Comparison of ENCODE assay signal across 8 cellular contexts in the genomic region with DNA sequence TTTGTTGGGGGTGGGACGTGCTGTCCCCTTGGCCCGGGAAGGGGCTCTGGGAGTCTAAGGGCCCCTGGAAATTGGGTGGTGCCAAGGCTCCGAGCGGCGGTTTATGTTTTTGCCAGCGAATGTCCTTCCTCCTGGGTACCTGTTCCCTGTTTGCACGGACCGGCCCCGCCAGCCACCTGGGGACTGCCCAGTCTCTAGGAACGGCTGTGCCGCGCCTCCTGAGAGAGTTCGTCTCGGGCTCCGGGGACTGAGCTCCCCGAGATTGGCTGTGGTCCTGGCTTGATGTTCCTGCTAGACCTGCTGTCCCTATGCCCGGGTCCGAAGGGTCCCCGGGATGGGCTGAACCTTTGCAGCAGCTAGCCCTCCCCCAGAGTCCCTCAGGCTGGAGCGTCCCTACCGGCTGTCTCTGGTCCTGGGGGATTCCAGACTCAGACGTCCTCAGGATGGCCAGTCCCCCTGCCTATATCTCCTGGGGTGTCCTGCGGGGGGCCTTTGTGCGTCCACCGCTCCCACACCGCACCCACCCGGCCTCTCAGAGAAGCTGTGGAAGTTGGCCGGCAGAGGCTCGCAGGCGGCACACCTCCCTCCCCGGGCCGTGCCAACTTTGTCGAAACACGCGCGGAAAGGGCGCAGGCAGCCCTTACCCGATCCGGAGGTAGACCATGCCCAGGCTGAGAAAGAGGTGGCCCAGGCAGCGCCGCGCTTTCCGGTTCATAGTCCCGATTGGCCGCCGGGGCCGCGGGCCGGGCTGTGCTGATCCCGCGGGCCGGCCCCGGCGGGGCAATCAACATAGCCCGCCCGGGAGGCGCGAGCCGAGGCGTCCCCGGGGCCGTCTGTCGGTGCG. TPM values are rescaled to one million over a fixed set of nuclear protein-coding genes. Genes with fewer than 3 reads are reported as not detected.
DNase-seq lines count a peak whose midpoint lies in the region; ATAC-seq and TF ChIP-seq lines count a peak whose summit lies in the region.

No MANE protein-coding gene starts in this region.

- WGBS in esophagus squamous epithelium, 2 donors = 0% methylated on average over 12 of the region's 64 CpGs; no CpG with 5 or more reads in 1 of the 2 donors

- no peak for TF ChIP-seq POLR2A in esophagus squamous epithelium (IDR thresholded peaks at IDR 0.05)

- no peak overlapping the region for H3K27ac ChIP-seq in esophagus squamous epithelium

- peak overlapping the region; percentile 42 for H3K4me3 Mint-ChIP-seq in activated CD4-positive, alpha-beta T cell treated with anti-CD3 and anti-CD28 coated beads, Interleukin-2, amount 10 ng/mL, durations not matched to agents 24 days and 14 days
- peak overlapping the region; percentile 40 for H3K4me3 Mint-ChIP-seq in progenitor cell of endocrine pancreas (ENCODE audit: low read depth)

- H3K4me3 ChIP-seq in esophagus squamous epithelium = peak overlapping the region; percentile 17 to 61 (median 40)

- H3K4me1 Mint-ChIP-seq in activated CD4-positive, alpha-beta T cell treated with anti-CD3 and anti-CD28 coated beads, Interleukin-2, amount 10 ng/mL, durations not matched to agents 24 days and 14 days = peaks cover 3% of the 10 kb centered on the region
- H3K4me1 Mint-ChIP-seq in progenitor cell of endocrine pancreas (ENCODE audit: low read depth) = peaks cover 5% of the 10 kb centered on the region

- H3K27me3 ChIP-seq in esophagus squamous epithelium = peaks cover 11 to 95% (median 15%) of the 10 kb centered on the region in 4 donors

- H3K36me3 ChIP-seq in ES-I3 (ENCODE audit: insufficient read depth, low read length) (no peaks in the 10 kb centered on the region), esophagus squamous epithelium (no peaks in the 10 kb centered on the region)

- no peaks in the 10 kb centered on the region for H3K36me3 Mint-ChIP-seq in activated CD4-positive, alpha-beta T cell treated with anti-CD3 and anti-CD28 coated beads, Interleukin-2, amount 10 ng/mL, durations not matched to agents 24 days and 14 days (ENCODE audit: low read depth)
- no peaks in the 10 kb centered on the region for H3K36me3 Mint-ChIP-seq in progenitor cell of endocrine pancreas (ENCODE audit: insufficient read depth)

- ATAC-seq in HG03097 (IDR thresholded peaks at IDR 0.05; ENCODE audit: low FRiP score, unreplicated experiment) (no peak), GM21737 (IDR thresholded peaks at IDR 0.05; ENCODE audit: unreplicated experiment) (no peak)

- H3K27ac Mint-ChIP-seq in activated CD4-positive, alpha-beta T cell treated with anti-CD3 and anti-CD28 coated beads, Interleukin-2, amount 10 ng/mL, durations not matched to agents 24 days and 14 days = no peak overlapping the region
- H3K27ac Mint-ChIP-seq in progenitor cell of endocrine pancreas = no peak overlapping the region

- no peaks in the 10 kb centered on the region for H3K4me1 ChIP-seq in ES-I3 (ENCODE audit: insufficient read depth, low read length)
- H3K4me1 ChIP-seq in esophagus squamous epithelium = peaks cover 20 to 33% (median 29%) of the 10 kb centered on the region in 3 donors

- H3K27me3 Mint-ChIP-seq in activated CD4-positive, alpha-beta T cell treated with anti-CD3 and anti-CD28 coated beads, Interleukin-2, amount 10 ng/mL, durations not matched to agents 24 days and 14 days = peaks cover 71% of the 10 kb centered on the region
- H3K27me3 Mint-ChIP-seq in progenitor cell of endocrine pancreas = peaks cover 88% of the 10 kb centered on the region

- no peak for DNase-seq in activated CD4-positive, alpha-beta T cell treated with anti-CD3 and anti-CD28 coated beads, Interleukin-2, amount 10 ng/mL, durations not matched to agents 24 days and 14 days
- no peak for DNase-seq in esophagus squamous epithelium (lab: John Stamatoyannopoulos, UW)
- no peak for DNase-seq in progenitor cell of endocrine pancreas (ENCODE audit: low spot score, unreplicated experiment)
- DNase-seq in DMS53 treated with DMSO at 0.1 percent for 48 hours (lab: John Stamatoyannopoulos, UW; ENCODE audit: unreplicated experiment) = no peak
- no peak for DNase-seq in KG1 (lab: John Stamatoyannopoulos, UW)

- peak overlapping the region; percentile 68 for H3K9ac ChIP-seq in ES-I3 (ENCODE audit: low read depth, low read length)

- H3K9me3 Mint-ChIP-seq in activated CD4-positive, alpha-beta T cell treated with anti-CD3 and anti-CD28 coated beads, Interleukin-2, amount 10 ng/mL, durations not matched to agents 24 days and 14 days = no peaks in the 10 kb centered on the region
- no peaks in the 10 kb centered on the region for H3K9me3 Mint-ChIP-seq in progenitor cell of endocrine pancreas (ENCODE audit: low read depth)

- TF ChIP-seq CTCF in esophagus squamous epithelium (IDR thresholded peaks at IDR 0.05) (no peak), progenitor cell of endocrine pancreas (IDR thresholded peaks at IDR 0.05; ENCODE audit: unreplicated experiment) (no peak)

- intact Hi-C loops in activated CD4-positive, alpha-beta T cell treated with anti-CD3 and anti-CD28 coated beads, Interleukin-2, amount 10 ng/mL, durations not matched to agents 24 days and 14 days (cut with micrococcal nuclease) = no loop called here
- intact Hi-C loops in esophagus squamous epithelium (cut with DNase I) = no loop called here

- H3K9me3 ChIP-seq in ES-I3 (ENCODE audit: control insufficient read depth, insufficient read depth, low read length) (no peaks in the 10 kb centered on the region), esophagus squamous epithelium (no peaks in the 10 kb centered on the region)

RNA-seq across cellular contexts. Expression of gene WNT7A, which starts 0.5 kb away (rescaled TPM):
- total RNA-seq in activated CD4-positive, alpha-beta T cell treated with anti-CD3 and anti-CD28 coated beads, Interleukin-2, amount 10 ng/mL, durations not matched to agents 24 days and 14 days = 0.05 TPM in 1 of 2 replicates, not detected in the other
- total RNA-seq in esophagus squamous epithelium = under 1 TPM in 3 of 4 donors, not detected in 1; 0.09 to 0.91 (median 0.73) TPM
- not detected in 2 replicates for total RNA-seq in progenitor cell of endocrine pancreas
